ENCODE assay signal across 8 cellular contexts in genomic region chr11:32584921-32585320, GRCh38. TPM values are rescaled to one million over a fixed set of nuclear protein-coding genes. Genes with fewer than 3 reads are reported as not detected.
DNase-seq lines count a peak whose midpoint lies in the region; ATAC-seq and TF ChIP-seq lines count a peak whose summit lies in the region.

No MANE protein-coding gene starts in this region.

- intact Hi-C loops in prostate gland (cut with DNase I): loop anchor here (10.0 kb wide), 1 partner anchor 310 kb away; the partner anchor contains the start of gene QSER1

- H3K27ac ChIP-seq in SJCRH30 (no peak overlapping the region), fibroblast of lung (ENCODE audit: insufficient read depth, low read length) (no peak overlapping the region), prostate gland (no peak overlapping the region)

- peaks cover 50% of the 10 kb centered on the region for H3K79me2 ChIP-seq in fibroblast of lung (ENCODE audit: control insufficient read depth, insufficient read depth, low read length)

- H3K36me3 ChIP-seq in SJCRH30 (peaks cover 36% of the 10 kb centered on the region), fibroblast of lung (ENCODE audit: control insufficient read depth, insufficient read depth, low read length) (peaks cover 4% of the 10 kb centered on the region), prostate gland (no peaks in the 10 kb centered on the region)

- H3K4me2 ChIP-seq in fibroblast of lung (ENCODE audit: extremely low read depth, insufficient read depth, low read length): peak overlapping the region; percentile 53

- DNase-seq in GM12864 (ENCODE audit: low read depth) (no peak), SJCRH30 (no peak), fibroblast of lung (ENCODE audit: low read depth in 2 of 2) (peak in 1 of 2 donors; percentile 11), prostate gland (ENCODE audit: low spot score) (no peak), NCI-H774 (lab: John Stamatoyannopoulos, UW) (no peak)
- no peak for DNase-seq in activated CD4-positive, CD25-positive, alpha-beta regulatory T cell (lab: John Stamatoyannopoulos, UW)

- ATAC-seq in HG03432 (IDR thresholded peaks at IDR 0.05; ENCODE audit: unreplicated experiment) (no peak), HG03571 (IDR thresholded peaks at IDR 0.05; ENCODE audit: unreplicated experiment) (no peak)

- no peak overlapping the region for H2AFZ ChIP-seq in fibroblast of lung (ENCODE audit: low read length)

- H3K4me3 ChIP-seq in GM12864 (ENCODE audit: low read depth, low read length) (peak overlapping the region; percentile 96), SJCRH30 (peak overlapping the region; percentile 90), fibroblast of lung (replicated peaks in 1 of 4; ENCODE audit: control extremely low read depth in 1 of 4, insufficient read depth in 1 of 4, low read depth in 3 of 4, low read length in 4 of 4) (peak overlapping the region; percentile 70 to 97 (median 86)), prostate gland (peak overlapping the region; percentile 68 to 79)

- H3K4me1 ChIP-seq in SJCRH30: peaks cover 2% of the 10 kb centered on the region; the same call in 1 of the 2 replicates
- no peaks in the 10 kb centered on the region for H3K4me1 ChIP-seq in fibroblast of lung (ENCODE audit: control insufficient read depth, extremely low read depth, insufficient read depth, low read length)
- no peaks in the 10 kb centered on the region for H3K4me1 ChIP-seq in prostate gland (replicated peaks)

- no peak for TF ChIP-seq CTCF in GM12864 (IDR thresholded peaks at IDR 0.05; ENCODE audit: low read depth, low read length, missing control alignments)
- no peak for TF ChIP-seq CTCF in fibroblast of lung (conservative IDR thresholded peaks at IDR 0.05 in 1 of 2, IDR thresholded peaks at IDR 0.05 in 1 of 2; ENCODE audit: low read depth in 1 of 2, low read length in 2 of 2)
- TF ChIP-seq CTCF in prostate gland (IDR thresholded peaks at IDR 0.05): no peak

- no peaks in the 10 kb centered on the region for H3K9me3 ChIP-seq in SJCRH30 (replicated peaks)
- no peaks in the 10 kb centered on the region for H3K9me3 ChIP-seq in fibroblast of lung (ENCODE audit: control insufficient read depth, insufficient read depth, low read depth, low read length)
- H3K9me3 ChIP-seq in prostate gland: no peaks in the 10 kb centered on the region

- TF ChIP-seq POLR2A in prostate gland (IDR thresholded peaks at IDR 0.05): no peak

- 17% methylated on average over 7 of the region's 7 CpGs for WGBS in prostate gland

- H3K27me3 ChIP-seq in SJCRH30 (no peaks in the 10 kb centered on the region), fibroblast of lung (ENCODE audit: control insufficient read depth, insufficient read depth, low read length) (no peaks in the 10 kb centered on the region), prostate gland (replicated peaks; ENCODE audit: insufficient read depth) (no peaks in the 10 kb centered on the region)

- H4K20me1 ChIP-seq in fibroblast of lung (ENCODE audit: control insufficient read depth, extremely low read depth, insufficient read depth, low read length): no peaks in the 10 kb centered on the region

- peak overlapping the region; percentile 71 for H3K9ac ChIP-seq in fibroblast of lung (ENCODE audit: insufficient read depth, low read length)

RNA-seq across cellular contexts. Expression of gene EIF3M, which starts 1.3 kb away (rescaled TPM):
- total RNA-seq in SJCRH30 (2014; rRNA removed; shearing (Covaris generic)): 659 and 662 TPM in 2 replicates
- total RNA-seq in fibroblast of lung (138 and 240 TPM in 2 replicates), prostate gland (100 to 1,000 TPM; 353 to 458 TPM)
- 491 and 538 TPM in 2 replicates for polyA plus RNA-seq in fibroblast of lung
- 238 and 270 TPM in 2 replicates for polyA plus RNA-seq in fibroblast of lung (2012)
- polyA minus RNA-seq in fibroblast of lung (ENCODE audit: low replicate concordance): 23.7 and 38.9 TPM in 2 replicates
